In the genomic region with DNA sequence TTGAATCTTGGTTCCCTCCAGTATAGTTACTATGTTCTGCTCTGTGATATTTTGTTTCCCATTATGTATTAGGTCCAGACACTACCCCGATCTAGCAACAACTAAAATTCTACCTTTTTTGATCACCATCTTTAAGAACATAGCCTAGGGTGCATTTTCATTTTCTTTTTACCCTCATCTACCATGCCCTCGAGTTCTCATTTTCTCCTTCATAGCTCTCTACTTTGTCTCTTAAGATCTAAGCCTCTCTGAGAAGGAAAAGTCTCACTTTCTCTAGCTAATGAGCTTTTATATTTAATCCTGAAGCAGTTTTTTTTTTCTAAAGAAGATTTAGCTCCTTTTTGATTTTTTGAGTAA, we compare ENCODE assay signal across 19 cellular contexts.
DNase-seq lines count a peak whose midpoint lies in the region; ATAC-seq lines count a peak whose summit lies in the region.
"Had no signal": no experiment of that assay in that cellular context is flagged by ENCODE, and none has a peak within 500 bp of the region (broad histone marks: within the 10 kb centered on the region; RNA-seq: fewer than 3 reads in every experiment).

No MANE protein-coding gene starts in this region.

- no peaks in the 10 kb centered on the region for H3K27me3 Mint-ChIP-seq in stimulated activated naive B cell treated with anti-CD40 and anti-IgM and Interleukin-4, amounts not matched to agents 10 μg/mL and 1 μg/mL and 100 μg/mL, for 72 hours
- no peaks in the 10 kb centered on the region for H3K27me3 Mint-ChIP-seq in activated T-helper 2 cell treated with anti-CD3 and anti-CD28 coated beads, Interferon-gamma antibody, Interleukin-2, Interleukin-4, amounts not matched to agents 10 μg/mL and 5 μg/mL and 100 μg/mL, durations not matched to agents 14 hours and 24 hours and 36 hours (ENCODE audit: low read depth)
- H3K27me3 Mint-ChIP-seq: activated T-helper 17 cell treated with anti-CD3 and anti-CD28 coated beads, Interleukin-2, amount 50 U/mL, for 72 hours had no signal

- peak; percentile 71 for ATAC-seq in GM18870 (IDR thresholded peaks at IDR 0.05; ENCODE audit: unreplicated experiment)
- peak; percentile 24 for ATAC-seq in GM21526 (IDR thresholded peaks at IDR 0.05; ENCODE audit: low FRiP score, unreplicated experiment)
- ATAC-seq in HG02943 (IDR thresholded peaks at IDR 0.05; ENCODE audit: low read depth, unreplicated experiment) = peak; percentile 62
- ATAC-seq in HG03460 (IDR thresholded peaks at IDR 0.05; ENCODE audit: unreplicated experiment) = peak; percentile 48
- ATAC-seq in stimulated activated naive B cell treated with anti-CD40 and anti-IgM and Interleukin-4, amounts not matched to agents 10 μg/mL and 1 μg/mL and 100 μg/mL, for 72 hours (replicated peaks) = no peak
- no peak for ATAC-seq in left lobe of liver
- ATAC-seq: activated T-helper 17 cell treated with anti-CD3 and anti-CD28 coated beads, Interleukin-2, amount 50 U/mL, for 72 hours; right lobe of liver had no signal

- intact Hi-C loops in activated T-helper 2 cell treated with anti-CD3 and anti-CD28 coated beads, Interferon-gamma antibody, Interleukin-2, Interleukin-4, amounts not matched to agents 10 μg/mL and 5 μg/mL and 100 μg/mL, durations not matched to agents 14 hours and 24 hours and 36 hours (cut with micrococcal nuclease) = no loop called here

- no peak overlapping the region for H3K4me3 Mint-ChIP-seq in stimulated activated naive B cell treated with anti-CD40 and anti-IgM and Interleukin-4, amounts not matched to agents 10 μg/mL and 1 μg/mL and 100 μg/mL, for 72 hours
- H3K4me3 Mint-ChIP-seq in activated T-helper 2 cell treated with anti-CD3 and anti-CD28 coated beads, Interferon-gamma antibody, Interleukin-2, Interleukin-4, amounts not matched to agents 10 μg/mL and 5 μg/mL and 100 μg/mL, durations not matched to agents 14 hours and 24 hours and 36 hours (ENCODE audit: low read depth) = no peak overlapping the region
- H3K4me3 Mint-ChIP-seq: activated CD4-positive, alpha-beta T cell treated with anti-CD3 and anti-CD28 coated beads, Interleukin-2, amount 10 ng/mL, durations not matched to agents 24 days and 14 days; activated T-helper 17 cell treated with anti-CD3 and anti-CD28 coated beads, Interleukin-2, amount 50 U/mL, for 72 hours; nephron had no signal

- H3K36me3 Mint-ChIP-seq in stimulated activated naive B cell treated with anti-CD40 and anti-IgM and Interleukin-4, amounts not matched to agents 10 μg/mL and 1 μg/mL and 100 μg/mL, for 72 hours = no peaks in the 10 kb centered on the region
- H3K36me3 Mint-ChIP-seq in activated T-helper 2 cell treated with anti-CD3 and anti-CD28 coated beads, Interferon-gamma antibody, Interleukin-2, Interleukin-4, amounts not matched to agents 10 μg/mL and 5 μg/mL and 100 μg/mL, durations not matched to agents 14 hours and 24 hours and 36 hours (ENCODE audit: low read depth) = no peaks in the 10 kb centered on the region

- H3K27ac Mint-ChIP-seq in stimulated activated naive B cell treated with anti-CD40 and anti-IgM and Interleukin-4, amounts not matched to agents 10 μg/mL and 1 μg/mL and 100 μg/mL, for 72 hours = no peak overlapping the region
- no peak overlapping the region for H3K27ac Mint-ChIP-seq in activated T-helper 2 cell treated with anti-CD3 and anti-CD28 coated beads, Interferon-gamma antibody, Interleukin-2, Interleukin-4, amounts not matched to agents 10 μg/mL and 5 μg/mL and 100 μg/mL, durations not matched to agents 14 hours and 24 hours and 36 hours
- H3K27ac Mint-ChIP-seq: activated CD4-positive, alpha-beta T cell treated with anti-CD3 and anti-CD28 coated beads, Interleukin-2, amount 10 ng/mL, durations not matched to agents 24 days and 14 days; activated T-helper 17 cell treated with anti-CD3 and anti-CD28 coated beads, Interleukin-2, amount 50 U/mL, for 72 hours; nephron had no signal

- no peaks in the 10 kb centered on the region for H3K4me1 Mint-ChIP-seq in stimulated activated naive B cell treated with anti-CD40 and anti-IgM and Interleukin-4, amounts not matched to agents 10 μg/mL and 1 μg/mL and 100 μg/mL, for 72 hours
- H3K4me1 Mint-ChIP-seq in activated T-helper 2 cell treated with anti-CD3 and anti-CD28 coated beads, Interferon-gamma antibody, Interleukin-2, Interleukin-4, amounts not matched to agents 10 μg/mL and 5 μg/mL and 100 μg/mL, durations not matched to agents 14 hours and 24 hours and 36 hours (ENCODE audit: low read depth) = no peaks in the 10 kb centered on the region
- H3K4me1 Mint-ChIP-seq: activated T-helper 17 cell treated with anti-CD3 and anti-CD28 coated beads, Interleukin-2, amount 50 U/mL, for 72 hours had no signal

- no peaks in the 10 kb centered on the region for H3K9me3 Mint-ChIP-seq in stimulated activated naive B cell treated with anti-CD40 and anti-IgM and Interleukin-4, amounts not matched to agents 10 μg/mL and 1 μg/mL and 100 μg/mL, for 72 hours
- no peaks in the 10 kb centered on the region for H3K9me3 Mint-ChIP-seq in activated T-helper 2 cell treated with anti-CD3 and anti-CD28 coated beads, Interferon-gamma antibody, Interleukin-2, Interleukin-4, amounts not matched to agents 10 μg/mL and 5 μg/mL and 100 μg/mL, durations not matched to agents 14 hours and 24 hours and 36 hours
- H3K9me3 Mint-ChIP-seq: activated CD4-positive, alpha-beta T cell treated with anti-CD3 and anti-CD28 coated beads, Interleukin-2, amount 10 ng/mL, durations not matched to agents 24 days and 14 days; activated T-helper 17 cell treated with anti-CD3 and anti-CD28 coated beads, Interleukin-2, amount 50 U/mL, for 72 hours; nephron had no signal

- DNase-seq in DMS 273 treated with DMSO at 0.1 percent for 48 hours (lab: John Stamatoyannopoulos, UW) (no peak), left lobe of liver (ENCODE audit: low spot score) (no peak)
- no peak for DNase-seq in stimulated activated naive B cell treated with anti-CD40 and anti-IgM and Interleukin-4, amounts not matched to agents 10 μg/mL and 1 μg/mL and 100 μg/mL, for 72 hours
- no peak for DNase-seq in activated T-helper 2 cell treated with anti-CD3 and anti-CD28 coated beads, Interferon-gamma antibody, Interleukin-2, Interleukin-4, amounts not matched to agents 10 μg/mL and 5 μg/mL and 100 μg/mL, durations not matched to agents 14 hours and 24 hours and 36 hours (ENCODE audit: low spot score)
- DNase-seq: activated CD4-positive, alpha-beta T cell treated with anti-CD3 and anti-CD28 coated beads, Interleukin-2, amount 10 ng/mL, durations not matched to agents 24 days and 14 days; amygdala; Kasumi-1; NCI-H2029; NK-92 treated with Interleukin-12 subunit alpha and Interleukin-12 subunit beta, amount 100 ng/mL, for 24 hours; right lobe of liver; SHP77 treated with DMSO at 0.1 percent for 48 hours; stimulated activated naive CD4-positive, alpha-beta T cell treated with Interleukin-2 at 50 U/mL for 16 hours; T1000 had no signal

Comparison
In these comparisons a context has a peak if more than half of its experiments do, and no peak if none do; other contexts are left out.
1. ATAC-seq: peak in GM18870 (single experiment), GM21526 (single experiment), HG02943 (single experiment) and HG03460 (single experiment); none in stimulated activated naive B cell treated with anti-CD40 and anti-IgM and Interleukin-4, amounts not matched to agents 10 μg/mL and 1 μg/mL and 100 μg/mL, for 72 hours (0 of 2) and left lobe of liver (single experiment).